In the genomic region with DNA sequence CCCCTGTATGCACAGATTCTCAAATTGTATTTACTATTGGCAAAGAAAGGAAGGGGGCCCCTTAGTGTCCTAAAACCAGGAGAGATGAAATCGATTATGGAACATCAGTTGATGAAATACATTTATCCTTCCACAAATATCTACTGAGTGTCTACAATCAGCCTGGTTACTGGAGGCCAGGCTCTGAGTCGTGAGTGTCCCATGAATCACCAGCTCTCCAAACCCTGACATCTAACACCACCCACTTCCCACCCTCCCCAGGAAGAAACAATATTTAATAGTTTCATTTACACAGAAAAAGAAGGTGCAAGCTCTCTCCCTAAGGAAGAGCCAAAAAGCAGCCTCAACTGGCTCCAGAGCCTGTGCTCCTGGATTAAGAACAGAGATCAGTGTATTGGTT, we compare ENCODE assay signal across 24 cellular contexts. TPM values are rescaled to one million over a fixed set of nuclear protein-coding genes. Genes with fewer than 3 reads are reported as not detected.
DNase-seq lines count a peak whose midpoint lies in the region; ATAC-seq and TF ChIP-seq lines count a peak whose summit lies in the region.
"Had no signal": no experiment of that assay in that cellular context is flagged by ENCODE, and none has a peak within 500 bp of the region (broad histone marks: within the 10 kb centered on the region; RNA-seq: fewer than 3 reads in every experiment).

No MANE protein-coding gene starts in this region.

- H3K9me3 ChIP-seq in PC-3 (ENCODE audit: low read length) (no peaks in the 10 kb centered on the region), mesenchymal stem cell (ENCODE audit: control insufficient read depth, low read length) (no peaks in the 10 kb centered on the region)
- H3K9me3 ChIP-seq: BE2C, SJSA1 had no signal

- H3K14ac ChIP-seq in mesenchymal stem cell (ENCODE audit: low read length in 2 of 2), result no peak overlapping the region

- no TSS peak for BruUV-seq in PC-3 (replicated peaks; lab: Mats Ljungman, UMichigan)

- H4K20me1 ChIP-seq in PC-3 (ENCODE audit: low read length), result no peaks in the 10 kb centered on the region

- peak overlapping the region; percentile 21; the same call in 1 of the 2 replicates for H3K9ac ChIP-seq in PC-3 (ENCODE audit: low read length)
- H3K9ac ChIP-seq in mesenchymal stem cell (ENCODE audit: low read length), result no peak overlapping the region

- CTCF ChIA-PET in PC-3 (lab: Charles Lee), result no interaction called here

- intact Hi-C loops in CD14-positive monocyte (cut with micrococcal nuclease), result loop anchor here in 1 of 2 donors (2.0 kb wide), 1 partner anchor 25 kb away; a partner anchor contains a TSS
- intact Hi-C loops in PC-3 (cut with micrococcal nuclease), result loop anchor here (2.0 to 10.0 kb wide), 3 partner anchors 25 to 173 kb away; a partner anchor contains a TSS

- H3K18ac ChIP-seq in mesenchymal stem cell (ENCODE audit: low read depth in 1 of 2, low read length in 2 of 2), result no peak overlapping the region

- H3K9me2 ChIP-seq in PC-3 (replicated peaks; ENCODE audit: low read length), result no peaks in the 10 kb centered on the region

- H2BK12ac ChIP-seq in mesenchymal stem cell (ENCODE audit: low read length in 2 of 2), result no peak overlapping the region

- no peaks in the 10 kb centered on the region for H3K79me2 ChIP-seq in PC-3 (ENCODE audit: low read length)
- H3K79me2 ChIP-seq: hepatocyte had no signal

- 50% methylated on average over 2 of the region's 2 CpGs for WGBS in mesenchymal stem cell

- no peak overlapping the region for H4K8ac ChIP-seq in mesenchymal stem cell (ENCODE audit: low read length)

- no peaks in the 10 kb centered on the region for H3K27me3 Mint-ChIP-seq in T-helper 1 cell treated with Interleukin-12 subunit alpha and Interleukin-12 subunit beta and Interleukin-4 antibody, amounts not matched to agents 30 μg/mL and 1 μg/mL, for 36 hours (ENCODE audit: low read depth)
- H3K27me3 Mint-ChIP-seq in CD14-positive monocyte (ENCODE audit: low read depth in 3 of 3), result peaks cover 1 to 6% (median 2%) of the 10 kb centered on the region in 3 donors

- peaks cover 31% of the 10 kb centered on the region for H3K4me1 ChIP-seq in PC-3 (ENCODE audit: insufficient read depth, low read length)
- H3K4me1 ChIP-seq in mesenchymal stem cell (ENCODE audit: control insufficient read depth, insufficient read depth, low read depth, low read length), result peaks cover 17% of the 10 kb centered on the region
- H3K4me1 ChIP-seq: BE2C, SJSA1 had no signal

- no peaks in the 10 kb centered on the region for H3K36me3 Mint-ChIP-seq in T-helper 1 cell treated with Interleukin-12 subunit alpha and Interleukin-12 subunit beta and Interleukin-4 antibody, amounts not matched to agents 30 μg/mL and 1 μg/mL, for 36 hours (ENCODE audit: low read depth)
- peaks cover 3 to 6% of the 10 kb centered on the region in 2 donors for H3K36me3 Mint-ChIP-seq in CD14-positive monocyte
- H3K36me3 Mint-ChIP-seq: type B pancreatic cell had no signal

- H2BK120ac ChIP-seq in mesenchymal stem cell (ENCODE audit: low read depth, low read length), result no peak overlapping the region

- H3K4me2 ChIP-seq in PC-3 (ENCODE audit: low read length) (peak overlapping the region; percentile 61), mesenchymal stem cell (ENCODE audit: low read length, poor library complexity, severe bottlenecking) (no peak overlapping the region)
- H3K4me2 ChIP-seq: hepatocyte had no signal

- peak overlapping the region; percentile 21 for H3K4me3 Mint-ChIP-seq in T-helper 1 cell treated with Interleukin-12 subunit alpha and Interleukin-12 subunit beta and Interleukin-4 antibody, amounts not matched to agents 30 μg/mL and 1 μg/mL, for 36 hours
- H3K4me3 Mint-ChIP-seq in CD14-positive monocyte, result no peak overlapping the region
- H3K4me3 Mint-ChIP-seq: H9, type B pancreatic cell had no signal

- H3K4ac ChIP-seq in mesenchymal stem cell (ENCODE audit: low read depth in 1 of 2, low read length in 2 of 2), result no peak overlapping the region

- H3K27me3 ChIP-seq in PC-3 (ENCODE audit: low read length), result no peaks in the 10 kb centered on the region
- H3K27me3 ChIP-seq in mesenchymal stem cell (ENCODE audit: control insufficient read depth in 1 of 2, insufficient read depth in 1 of 2, low read length in 2 of 2), result peaks cover 0 to 35% of the 10 kb centered on the region in 2 experiments
- H3K27me3 ChIP-seq: BE2C, hepatocyte, SJSA1 had no signal

- H3F3A ChIP-seq in PC-3 (ENCODE audit: low read length, unreplicated experiment), result no peaks in the 10 kb centered on the region

- H3K4me3 ChIP-seq in PC-3 (ENCODE audit: low read length) (no peak overlapping the region), foreskin fibroblast (ENCODE audit: low read depth in 1 of 2, low read length in 2 of 2) (no peak overlapping the region), mesenchymal stem cell (ENCODE audit: insufficient read depth in 1 of 2, low read depth in 1 of 2, low read length in 2 of 2) (no peak overlapping the region)
- H3K4me3 ChIP-seq: hepatocyte, SJSA1 had no signal

- no peak overlapping the region for H3K27ac Mint-ChIP-seq in T-helper 1 cell treated with Interleukin-12 subunit alpha and Interleukin-12 subunit beta and Interleukin-4 antibody, amounts not matched to agents 30 μg/mL and 1 μg/mL, for 36 hours
- H3K27ac Mint-ChIP-seq in CD14-positive monocyte, result peak overlapping the region in 1 of 7 donors; percentile 73
- H3K27ac Mint-ChIP-seq: H9, nephron, progenitor cell of endocrine pancreas, type B pancreatic cell had no signal

- TF ChIP-seq CTCF in CD14-positive monocyte (IDR thresholded peaks at IDR 0.05) (no peak), PC-3 (conservative IDR thresholded peaks at IDR 0.05; ENCODE audit: low read depth, low read length) (no peak), foreskin fibroblast (IDR thresholded peaks at IDR 0.05; ENCODE audit: low read depth, low read length) (no peak)

- H3K36me3 ChIP-seq in PC-3 (ENCODE audit: low read depth, low read length) (no peaks in the 10 kb centered on the region), mesenchymal stem cell (ENCODE audit: control insufficient read depth in 1 of 2, insufficient read depth in 2 of 2, low read depth in 1 of 2, low read length in 2 of 2) (no peaks in the 10 kb centered on the region)
- H3K36me3 ChIP-seq: BE2C, SJSA1 had no signal

- H3K23ac ChIP-seq in mesenchymal stem cell (ENCODE audit: low read length in 2 of 2), result no peak overlapping the region

- no peak overlapping the region for H2BK5ac ChIP-seq in mesenchymal stem cell (ENCODE audit: low read depth, low read length, poor library complexity, severe bottlenecking)

- H2AFZ ChIP-seq in PC-3 (ENCODE audit: low read length) (no peak overlapping the region), mesenchymal stem cell (ENCODE audit: low read depth, low read length) (no peak overlapping the region)
- H2AFZ ChIP-seq: hepatocyte had no signal

- H3K79me1 ChIP-seq in mesenchymal stem cell (replicated peaks; ENCODE audit: low read length, poor library complexity, severe bottlenecking), result no peaks in the 10 kb centered on the region

- H2AK5ac ChIP-seq in mesenchymal stem cell (ENCODE audit: low read length, severe bottlenecking), result no peak overlapping the region

- POLR2A ChIA-PET in PC-3 (lab: Charles Lee; ENCODE audit: unreplicated experiment), result interaction anchor here (0.7 kb wide), 2 partner anchors 84 to 1448 kb away, joined by 3 to 4 read pairs; no protein-coding TSS in a partner anchor

- ATAC-seq in PC-3, result no peak
- ATAC-seq in left lobe of liver, result no peak

- H4K91ac ChIP-seq in mesenchymal stem cell (ENCODE audit: low read length), result no peak overlapping the region

- H2BK15ac ChIP-seq in mesenchymal stem cell (ENCODE audit: low read depth, poor library complexity, severe bottlenecking), result no peak overlapping the region

- no peak for DNase-seq in T-helper 1 cell
- peak; percentile 3 for DNase-seq in CD14-positive monocyte (ENCODE audit: low spot score)
- DNase-seq in PC-3, result peak; percentile 49
- peak; percentile 31 to 68 for DNase-seq in foreskin fibroblast
- no peak for DNase-seq in left lobe of liver (ENCODE audit: low spot score)
- DNase-seq in mesenchymal stem cell, result no peak
- DNase-seq in medulla oblongata (ENCODE audit: extremely low spot score), result no peak
- DNase-seq: activated naive CD4-positive, alpha-beta T cell treated with Interleukin-2 at 50 U/mL for 16 hours; aorta; BE2C; effector CD4-positive, alpha-beta T cell; H9; NCI-H1436; NCI-H2171; NCI-H69; stimulated activated CD4-positive, alpha-beta T cell treated with anti-CD3 and anti-CD28 coated beads, Interleukin-2, amount 100 ng/mL, for 48 hours; T1000 had no signal

- H3K27ac ChIP-seq in PC-3 (ENCODE audit: low read length) (peak overlapping the region; percentile 99), mesenchymal stem cell (ENCODE audit: low read length, poor library complexity, severe bottlenecking) (no peak overlapping the region)
- H3K27ac ChIP-seq: 22Rv1, hepatocyte, SJSA1 had no signal

- no peaks in the 10 kb centered on the region for H3K9me3 Mint-ChIP-seq in T-helper 1 cell treated with Interleukin-12 subunit alpha and Interleukin-12 subunit beta and Interleukin-4 antibody, amounts not matched to agents 30 μg/mL and 1 μg/mL, for 36 hours
- peaks cover 0 to 3% (median 0%) of the 10 kb centered on the region in 7 donors for H3K9me3 Mint-ChIP-seq in CD14-positive monocyte
- H3K9me3 Mint-ChIP-seq: H9, nephron, type B pancreatic cell had no signal

- H3K4me1 Mint-ChIP-seq in T-helper 1 cell treated with Interleukin-12 subunit alpha and Interleukin-12 subunit beta and Interleukin-4 antibody, amounts not matched to agents 30 μg/mL and 1 μg/mL, for 36 hours (ENCODE audit: low read depth), result peaks cover 34% of the 10 kb centered on the region
- peaks cover 43% of the 10 kb centered on the region for H3K4me1 Mint-ChIP-seq in CD14-positive monocyte
- H3K4me1 Mint-ChIP-seq: nephron had no signal

RNA-seq across cellular contexts. Expression of a gene that starts 25.2 kb away (rescaled TPM):
- polyA plus RNA-seq in CD14-positive monocyte, result 1 to 10 TPM; 1.6 to 2.1 TPM
- total RNA-seq in PC-3 (2014; rRNA removed) (58.2 and 79.9 TPM in 2 replicates), left lobe of liver (17.0 TPM)
- 16.1 TPM for polyA plus RNA-seq in mesenchymal stem cell (2013, experiment 1 of 2)
- polyA plus RNA-seq in mesenchymal stem cell (2013, experiment 2 of 2), result 19.5 TPM

Comparison
In these comparisons a context has a peak if more than half of its experiments do, and no peak if none do; other contexts are left out.
1. DNase-seq: peak in CD14-positive monocyte (single experiment), PC-3 (single experiment) and foreskin fibroblast (2 of 2); none in T-helper 1 cell (0 of 5), left lobe of liver (single experiment), mesenchymal stem cell (single experiment) and medulla oblongata (single experiment).